Comparison of ENCODE assay signal across 16 cellular contexts in the genomic region with DNA sequence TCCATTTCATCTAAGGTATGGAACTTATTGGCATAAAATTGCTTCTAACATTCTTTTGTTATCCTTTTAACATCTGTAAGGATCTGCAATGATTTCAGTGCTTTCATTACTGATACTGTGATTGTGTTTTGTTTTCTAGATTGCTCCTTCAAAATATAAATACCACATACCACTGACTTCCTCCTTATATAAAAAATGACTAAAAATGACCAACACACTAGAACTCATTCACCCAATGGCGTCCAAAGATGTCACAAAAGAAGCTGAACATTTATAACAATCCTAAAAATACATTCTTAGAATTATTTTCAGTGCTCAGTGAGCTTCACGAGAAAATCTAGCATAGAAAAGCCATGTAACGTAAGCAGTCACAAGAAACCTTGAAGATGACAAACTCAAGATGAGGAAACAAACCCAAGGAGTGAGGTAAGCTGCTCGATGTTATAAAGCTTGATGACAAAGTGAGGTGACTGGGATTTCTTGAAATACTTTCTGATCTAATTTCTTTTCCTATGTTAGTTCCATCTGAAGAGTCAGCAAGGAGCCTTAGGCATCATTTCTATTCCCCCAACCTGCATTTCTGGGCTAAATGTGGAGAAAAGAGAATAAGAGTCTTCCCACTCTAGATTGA. TPM values are rescaled to one million over a fixed set of nuclear protein-coding genes. Genes with fewer than 3 reads are reported as not detected.
DNase-seq lines count a peak whose midpoint lies in the region; ATAC-seq, FAIRE-seq and TF ChIP-seq lines count a peak whose summit lies in the region.
"Had no signal": no experiment of that assay in that cellular context is flagged by ENCODE, and none has a peak within 500 bp of the region (broad histone marks: within the 10 kb centered on the region; RNA-seq: fewer than 3 reads in every experiment).

No MANE protein-coding gene starts in this region.

- BruUV-seq in Calu3 (replicated peaks; lab: Mats Ljungman, UMichigan): no TSS peak

- H3K36me3 Mint-ChIP-seq in activated T-helper 17 cell treated with anti-CD3 and anti-CD28 coated beads, Interleukin-2, amount 50 U/mL, for 72 hours (ENCODE audit: low read depth): peaks cover 19% of the 10 kb centered on the region
- peaks cover 0 to 11% (median 3%) of the 10 kb centered on the region in 3 donors for H3K36me3 Mint-ChIP-seq in naive thymus-derived CD8-positive, alpha-beta T cell
- H3K36me3 Mint-ChIP-seq in Calu3 (ENCODE audit: insufficient read depth, unreplicated experiment): peaks cover 6% of the 10 kb centered on the region

- no peak for TF ChIP-seq CTCF in right atrium auricular region (IDR thresholded peaks at IDR 0.05)
- no peak for TF ChIP-seq CTCF in esophagus muscularis mucosa (IDR thresholded peaks at IDR 0.05)
- TF ChIP-seq CTCF in Calu3 (IDR thresholded peaks at IDR 0.05; ENCODE audit: unreplicated experiment): no peak

- H3K27ac ChIP-seq in right atrium auricular region (no peak overlapping the region), esophagus muscularis mucosa (replicated peaks in 1 of 4) (no peak overlapping the region)
- H3K27ac ChIP-seq: BLaER1, SJSA1, transverse colon had no signal

- H3K27me3 Mint-ChIP-seq in activated T-helper 17 cell treated with anti-CD3 and anti-CD28 coated beads, Interleukin-2, amount 50 U/mL, for 72 hours: no peaks in the 10 kb centered on the region
- no peaks in the 10 kb centered on the region for H3K27me3 Mint-ChIP-seq in naive thymus-derived CD8-positive, alpha-beta T cell
- H3K27me3 Mint-ChIP-seq in Calu3 (ENCODE audit: unreplicated experiment): no peaks in the 10 kb centered on the region

- H3K4me3 ChIP-seq in right atrium auricular region (no peak overlapping the region), esophagus muscularis mucosa (no peak overlapping the region)
- H3K4me3 ChIP-seq: BLaER1, SJSA1, transverse colon had no signal

- CTCF ChIA-PET in Calu3 (lab: Charles Lee): no interaction called here

- peaks cover 28% of the 10 kb centered on the region for H3K4me1 Mint-ChIP-seq in activated T-helper 17 cell treated with anti-CD3 and anti-CD28 coated beads, Interleukin-2, amount 50 U/mL, for 72 hours
- H3K4me1 Mint-ChIP-seq in naive thymus-derived CD8-positive, alpha-beta T cell: peaks cover 23 to 75% (median 61%) of the 10 kb centered on the region in 4 donors
- peaks cover 7% of the 10 kb centered on the region for H3K4me1 Mint-ChIP-seq in Calu3 (ENCODE audit: low read depth, unreplicated experiment)

- intact Hi-C loops in esophagus muscularis mucosa (cut with DNase I) (loop anchor here (5.0 kb wide), 1 partner anchor 47 kb away; no protein-coding TSS in a partner anchor), Calu3 (cut with micrococcal nuclease; ENCODE audit: unreplicated experiment) (no loop called here)

- H3K27ac Mint-ChIP-seq in activated T-helper 17 cell treated with anti-CD3 and anti-CD28 coated beads, Interleukin-2, amount 50 U/mL, for 72 hours: peak overlapping the region; percentile 78
- H3K27ac Mint-ChIP-seq in naive thymus-derived CD8-positive, alpha-beta T cell: peak overlapping the region in 8 of 10 donors; percentile 2 to 78 (median 24)
- H3K27ac Mint-ChIP-seq in Calu3 (ENCODE audit: unreplicated experiment): no peak overlapping the region

- TF ChIP-seq EP300 in esophagus muscularis mucosa (IDR thresholded peaks at IDR 0.05): no peak

- POLR2A ChIA-PET in naive thymus-derived CD8-positive, alpha-beta T cell (lab: Charles Lee): interaction anchor here (1.9 kb wide), 1 partner anchor 52 kb away, joined by 4 read pairs; a partner anchor contains a TSS

- TF ChIP-seq POLR2A in GM12892 (IDR thresholded peaks at IDR 0.05; ENCODE audit: low read depth, low read length): no peak
- no peak for TF ChIP-seq POLR2A in esophagus muscularis mucosa (IDR thresholded peaks at IDR 0.05; ENCODE audit: low read depth)

- no peaks in the 10 kb centered on the region for H3K27me3 ChIP-seq in right atrium auricular region
- no peaks in the 10 kb centered on the region for H3K27me3 ChIP-seq in esophagus muscularis mucosa
- H3K27me3 ChIP-seq: BLaER1, SJSA1, transverse colon had no signal

- FAIRE-seq in GM12892 (lab: Jason Lieb, UNC): peak; percentile 70

- DNase-seq in GM12892 (ENCODE audit: insufficient read length) (no peak), right atrium auricular region (ENCODE audit: low spot score) (no peak), esophagus muscularis mucosa (ENCODE audit: extremely low spot score) (no peak), Calu3 (no peak)
- no peak for DNase-seq in naive thymus-derived CD8-positive, alpha-beta T cell
- DNase-seq: DND-41; kidney glomerular epithelial cell; midbrain; NCI-H1417 treated with DMSO at 0.1 percent for 48 hours; stimulated activated CD4-positive, alpha-beta T cell treated with anti-CD3 and anti-CD28 coated beads, Interleukin-2, amount 100 ng/mL, for 48 hours; transverse colon had no signal

- no peaks in the 10 kb centered on the region for H3K9me3 ChIP-seq in right atrium auricular region
- H3K9me3 ChIP-seq in esophagus muscularis mucosa: no peaks in the 10 kb centered on the region
- H3K9me3 ChIP-seq: BLaER1, SJSA1, transverse colon had no signal

- ATAC-seq in HG03432 (IDR thresholded peaks at IDR 0.05; ENCODE audit: unreplicated experiment) (peak; percentile 25), HG03045 (IDR thresholded peaks at IDR 0.05; ENCODE audit: unreplicated experiment) (no peak)
- ATAC-seq in activated T-helper 17 cell treated with anti-CD3 and anti-CD28 coated beads, Interleukin-2, amount 50 U/mL, for 72 hours (replicated peaks): peak; percentile 20
- no peak for ATAC-seq in naive thymus-derived CD8-positive, alpha-beta T cell

- no peaks in the 10 kb centered on the region for H3K9me3 Mint-ChIP-seq in activated T-helper 17 cell treated with anti-CD3 and anti-CD28 coated beads, Interleukin-2, amount 50 U/mL, for 72 hours
- H3K9me3 Mint-ChIP-seq in naive thymus-derived CD8-positive, alpha-beta T cell: no peaks in the 10 kb centered on the region
- no peaks in the 10 kb centered on the region for H3K9me3 Mint-ChIP-seq in Calu3 (ENCODE audit: low read depth, unreplicated experiment)

- H3K36me3 ChIP-seq in right atrium auricular region (no peaks in the 10 kb centered on the region), esophagus muscularis mucosa (no peaks in the 10 kb centered on the region)

- H3K4me1 ChIP-seq in right atrium auricular region (peaks cover 0 to 19% of the 10 kb centered on the region in 2 donors), esophagus muscularis mucosa (peaks cover 15 to 45% (median 34%) of the 10 kb centered on the region in 4 donors)
- H3K4me1 ChIP-seq: BLaER1, SJSA1 had no signal

- 80% methylated on average over 4 of the region's 4 CpGs for WGBS in esophagus muscularis mucosa

- peak overlapping the region; percentile 32 for H3K4me3 Mint-ChIP-seq in activated T-helper 17 cell treated with anti-CD3 and anti-CD28 coated beads, Interleukin-2, amount 50 U/mL, for 72 hours
- no peak overlapping the region for H3K4me3 Mint-ChIP-seq in naive thymus-derived CD8-positive, alpha-beta T cell
- no peak overlapping the region for H3K4me3 Mint-ChIP-seq in Calu3 (ENCODE audit: low read depth, unreplicated experiment)

RNA-seq across cellular contexts. Expression of a gene that starts 42.6 kb away (rescaled TPM):
- 19.8 TPM for polyA plus RNA-seq in GM12892 (2012; ENCODE audit: missing spikeins)
- total RNA-seq in activated T-helper 17 cell treated with anti-CD3 and anti-CD28 coated beads, Interleukin-2, amount 50 U/mL, for 72 hours: 10 to 100 TPM; 10.1 to 27.7 TPM
- 10 to 100 TPM; 11.8 to 13.6 TPM for total RNA-seq in naive thymus-derived CD8-positive, alpha-beta T cell
- polyA plus RNA-seq in naive thymus-derived CD8-positive, alpha-beta T cell: 10 to 100 TPM; 19.6 to 24.5 (median 20.1) TPM
- total RNA-seq in right atrium auricular region (10 to 100 TPM in 1 of 2 donors, 1 to 10 TPM in 1; 8.7 to 12.0 TPM), esophagus muscularis mucosa (10 to 100 TPM; 16.6 to 27.3 (median 22.2) TPM), Calu3 (2022) (23.6 and 24.3 TPM in 2 replicates)

RNA-seq across cellular contexts. Expression of a gene that starts 52.1 kb away (rescaled TPM):
- 38.6 TPM for polyA plus RNA-seq in GM12892 (2012; ENCODE audit: missing spikeins)
- 10 to 100 TPM; 54.1 to 70.0 TPM for total RNA-seq in activated T-helper 17 cell treated with anti-CD3 and anti-CD28 coated beads, Interleukin-2, amount 50 U/mL, for 72 hours
- 10 to 100 TPM; 72.5 to 76.3 TPM for total RNA-seq in naive thymus-derived CD8-positive, alpha-beta T cell
- 1 to 10 TPM; 3.4 to 4.3 (median 3.9) TPM for polyA plus RNA-seq in naive thymus-derived CD8-positive, alpha-beta T cell
- total RNA-seq in right atrium auricular region: 10 to 100 TPM; 16.7 to 18.4 TPM
- total RNA-seq in esophagus muscularis mucosa: 10 to 100 TPM; 19.3 to 28.0 (median 25.7) TPM
- total RNA-seq in Calu3 (2022): 63.4 TPM in 2 replicates

Comparison
In these comparisons a context has a peak if more than half of its experiments do, and no peak if none do; other contexts are left out.
1. ATAC-seq: peak in HG03432 (single experiment) and activated T-helper 17 cell treated with anti-CD3 and anti-CD28 coated beads, Interleukin-2, amount 50 U/mL, for 72 hours (single experiment); none in naive thymus-derived CD8-positive, alpha-beta T cell (0 of 2) and HG03045 (single experiment).